In the genomic region with DNA sequence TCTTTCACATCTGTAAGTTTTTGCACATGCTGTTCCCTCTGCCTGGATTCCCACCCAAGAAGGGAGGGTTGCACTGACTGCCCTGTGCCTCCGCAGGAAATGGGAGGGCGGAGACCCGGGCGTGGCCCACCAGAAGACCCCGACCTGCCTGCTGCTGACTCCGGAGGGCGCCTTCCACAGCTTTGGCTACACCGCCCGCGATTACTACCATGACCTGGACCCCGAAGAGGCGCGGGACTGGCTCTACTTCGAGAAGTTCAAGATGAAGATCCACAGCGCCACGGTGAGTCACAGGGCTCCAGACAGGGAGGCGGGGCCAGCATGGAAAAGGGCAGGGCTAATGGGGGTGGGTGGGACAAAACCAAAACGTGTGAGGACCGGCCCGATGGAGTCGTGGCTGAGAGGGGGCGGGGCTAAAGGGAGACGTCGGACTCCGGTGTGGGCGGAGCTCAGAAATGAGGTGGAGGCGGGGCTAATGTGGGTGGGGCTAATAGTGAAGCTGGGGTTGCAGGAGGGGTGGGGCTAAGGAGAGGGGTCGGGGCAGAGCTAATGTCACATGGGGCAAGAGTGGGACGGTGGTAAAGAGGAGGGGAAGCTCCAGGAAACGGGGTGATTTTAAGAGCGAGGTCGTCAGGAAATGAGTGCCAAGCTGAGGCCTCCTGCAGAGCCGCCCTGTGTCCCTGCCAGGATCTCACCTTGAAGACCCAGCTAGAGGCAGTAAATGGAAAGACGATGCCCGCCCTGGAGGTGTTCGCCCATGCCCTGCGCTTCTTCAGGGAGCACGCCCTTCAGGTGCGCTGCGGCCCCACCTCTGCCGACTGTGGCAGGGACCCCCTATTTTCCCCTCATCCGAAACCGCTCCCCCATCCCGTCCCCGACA, we compare ENCODE assay signal across 9 cellular contexts. TPM values are rescaled to one million over a fixed set of nuclear protein-coding genes. Genes with fewer than 3 reads are reported as not detected.
A peak's percentile ranks its signal among the peaks of the same experiment; 100 is the strongest.
DNase-seq lines count a peak whose midpoint lies in the region; ATAC-seq and TF ChIP-seq lines count a peak whose summit lies in the region.
"Had no signal": no experiment of that assay in that cellular context is flagged by ENCODE, and none has a peak within 500 bp of the region (broad histone marks: within the 10 kb centered on the region; RNA-seq: fewer than 3 reads in every experiment).

No MANE protein-coding gene starts in this region.

- POLR2A ChIA-PET in activated naive CD8-positive, alpha-beta T cell treated with anti-CD3 and anti-CD28 coated beads, Interleukin-2, amount 10 ng/mL, durations not matched to agents 7 days and 5 days (lab: Charles Lee) = no interaction called here

- peak; percentile 91 for DNase-seq in SW480 (ENCODE audit: low spot score)
- peak; percentile 63 for DNase-seq in activated naive CD8-positive, alpha-beta T cell treated with anti-CD3 and anti-CD28 coated beads, Interleukin-2, amount 10 ng/mL, durations not matched to agents 7 days and 5 days
- peak; percentile 55 to 65 (median 63) for DNase-seq in stimulated activated CD4-positive, alpha-beta T cell treated with anti-CD3 and anti-CD28 coated beads, TNF-alpha, amount 100 ng/mL, for 4 hours (ENCODE audit: low read depth in 3 of 3)
- no peak for DNase-seq in KG1 (lab: John Stamatoyannopoulos, UW)
- DNase-seq in RKO (ENCODE audit: low spot score) = no peak

- no peak overlapping the region for H3K27ac ChIP-seq in 22Rv1
- no peak overlapping the region for H3K27ac ChIP-seq in iPS-20b (ENCODE audit: low read length)
- H3K27ac ChIP-seq: dorsolateral prefrontal cortex had no signal

- peak overlapping the region; percentile 42; the same call in 1 of the 2 replicates for H3K9ac ChIP-seq in iPS-20b (ENCODE audit: low read depth, low read length)

- ATAC-seq in HG02973 (IDR thresholded peaks at IDR 0.05; ENCODE audit: unreplicated experiment) = peak; percentile 49
- peak; percentile 55 for ATAC-seq in activated naive CD8-positive, alpha-beta T cell treated with anti-CD3 and anti-CD28 coated beads, Interleukin-2, amount 10 ng/mL, durations not matched to agents 7 days and 5 days (ENCODE audit: low read depth)

- H3K4me3 Mint-ChIP-seq in activated naive CD8-positive, alpha-beta T cell treated with anti-CD3 and anti-CD28 coated beads, Interleukin-2, amount 10 ng/mL, durations not matched to agents 7 days and 5 days = peak overlapping the region; percentile 54

- no peaks in the 10 kb centered on the region for H3K36me3 ChIP-seq in iPS-20b (ENCODE audit: insufficient read depth, low read depth, low read length)

- peaks cover 13% of the 10 kb centered on the region for H3K27me3 Mint-ChIP-seq in activated naive CD8-positive, alpha-beta T cell treated with anti-CD3 and anti-CD28 coated beads, Interleukin-2, amount 10 ng/mL, durations not matched to agents 7 days and 5 days

- TF ChIP-seq CTCF in 22Rv1 (IDR thresholded peaks at IDR 0.05) = peak; percentile 33

- H3K4me1 ChIP-seq in iPS-20b (ENCODE audit: insufficient read depth, low read length) = no peaks in the 10 kb centered on the region

- H3K36me3 Mint-ChIP-seq in activated naive CD8-positive, alpha-beta T cell treated with anti-CD3 and anti-CD28 coated beads, Interleukin-2, amount 10 ng/mL, durations not matched to agents 7 days and 5 days = no peaks in the 10 kb centered on the region

- no peaks in the 10 kb centered on the region for H3K9me3 Mint-ChIP-seq in activated naive CD8-positive, alpha-beta T cell treated with anti-CD3 and anti-CD28 coated beads, Interleukin-2, amount 10 ng/mL, durations not matched to agents 7 days and 5 days

- peaks cover 8% of the 10 kb centered on the region for H3K4me1 Mint-ChIP-seq in activated naive CD8-positive, alpha-beta T cell treated with anti-CD3 and anti-CD28 coated beads, Interleukin-2, amount 10 ng/mL, durations not matched to agents 7 days and 5 days

- peak overlapping the region; percentile 75 for H3K4me3 ChIP-seq in iPS-20b (ENCODE audit: low read length)

- no peak overlapping the region for H3K27ac Mint-ChIP-seq in activated naive CD8-positive, alpha-beta T cell treated with anti-CD3 and anti-CD28 coated beads, Interleukin-2, amount 10 ng/mL, durations not matched to agents 7 days and 5 days

- H3K27me3 ChIP-seq in iPS-20b (ENCODE audit: insufficient read depth, low read length) = peaks cover 39% of the 10 kb centered on the region

- no peaks in the 10 kb centered on the region for H3K9me3 ChIP-seq in iPS-20b (ENCODE audit: insufficient read depth, low read depth, low read length)

RNA-seq across cellular contexts. Expression of gene HSPA12B, which starts 12.6 kb away (rescaled TPM):
- total RNA-seq in activated naive CD8-positive, alpha-beta T cell treated with anti-CD3 and anti-CD28 coated beads, Interleukin-2, amount 10 ng/mL, durations not matched to agents 7 days and 5 days = not detected

RNA-seq across cellular contexts. Expression of gene ADISSP, which starts 22.5 kb away (rescaled TPM):
- 10 to 100 TPM; 21.9 to 22.1 TPM for total RNA-seq in activated naive CD8-positive, alpha-beta T cell treated with anti-CD3 and anti-CD28 coated beads, Interleukin-2, amount 10 ng/mL, durations not matched to agents 7 days and 5 days

RNA-seq across cellular contexts. Expression of gene SIGLEC1, which starts 32.6 kb away (rescaled TPM):
- total RNA-seq in activated naive CD8-positive, alpha-beta T cell treated with anti-CD3 and anti-CD28 coated beads, Interleukin-2, amount 10 ng/mL, durations not matched to agents 7 days and 5 days = under 1 TPM; 0.20 to 0.25 TPM

RNA-seq across cellular contexts. Expression of gene SPEF1, which starts 36.2 kb away (rescaled TPM):
- not detected for total RNA-seq in activated naive CD8-positive, alpha-beta T cell treated with anti-CD3 and anti-CD28 coated beads, Interleukin-2, amount 10 ng/mL, durations not matched to agents 7 days and 5 days

RNA-seq across cellular contexts. Expression of gene CENPB, which starts 41.5 kb away (rescaled TPM):
- total RNA-seq in activated naive CD8-positive, alpha-beta T cell treated with anti-CD3 and anti-CD28 coated beads, Interleukin-2, amount 10 ng/mL, durations not matched to agents 7 days and 5 days = 10 to 100 TPM; 63.3 to 65.7 TPM

Comparison
In these comparisons a context has a peak if more than half of its experiments do, and no peak if none do; other contexts are left out.
1. DNase-seq: peak in SW480 (single experiment), activated naive CD8-positive, alpha-beta T cell treated with anti-CD3 and anti-CD28 coated beads, Interleukin-2, amount 10 ng/mL, durations not matched to agents 7 days and 5 days (single experiment) and stimulated activated CD4-positive, alpha-beta T cell treated with anti-CD3 and anti-CD28 coated beads, TNF-alpha, amount 100 ng/mL, for 4 hours (3 of 3); none in KG1 (single experiment) and RKO (single experiment).